ENCODE assay signal across 15 cellular contexts in the genomic region with DNA sequence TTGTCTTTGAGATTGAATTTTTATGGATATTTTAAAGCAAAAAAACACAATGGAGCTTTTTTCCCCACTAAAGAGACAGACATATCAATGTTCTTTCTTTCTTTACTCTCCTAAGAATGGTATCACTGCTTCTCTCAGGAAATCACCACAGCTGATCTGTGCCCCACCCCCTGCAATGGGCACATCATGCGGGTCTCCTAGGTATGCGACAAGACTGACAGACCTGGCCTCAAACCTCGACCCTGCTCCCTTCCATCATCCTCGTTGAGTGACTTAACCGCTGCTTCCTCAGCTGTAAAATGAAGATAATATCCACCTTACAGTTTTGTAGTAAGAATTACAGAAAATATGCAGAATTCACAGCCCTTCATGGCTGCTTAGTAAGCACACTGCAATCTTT. TPM values are rescaled to one million over a fixed set of nuclear protein-coding genes. Genes with fewer than 3 reads are reported as not detected.
A peak's percentile ranks its signal among the peaks of the same experiment; 100 is the strongest.
DNase-seq lines count a peak whose midpoint lies in the region; ATAC-seq and TF ChIP-seq lines count a peak whose summit lies in the region.
"Had no signal": no experiment of that assay in that cellular context is flagged by ENCODE, and none has a peak within 500 bp of the region (broad histone marks: within the 10 kb centered on the region; RNA-seq: fewer than 3 reads in every experiment).

No MANE protein-coding gene starts in this region.

- H3K36me3 Mint-ChIP-seq in activated T-cell treated with anti-CD3 and anti-CD28 coated beads, Interleukin-2, amount 50 U/mL, for 4 hours (ENCODE audit: insufficient read depth): peaks cover 31% of the 10 kb centered on the region
- no peaks in the 10 kb centered on the region for H3K36me3 Mint-ChIP-seq in naive B cell
- H3K36me3 Mint-ChIP-seq: natural killer cell treated with Interleukin-12 subunit alpha and Interleukin-12 subunit beta and Interleukin-15 and Interleukin-18, amount 100 ng/mL, for 72 hours had no signal

- H3K4me1 Mint-ChIP-seq in activated T-cell treated with anti-CD3 and anti-CD28 coated beads, Interleukin-2, amount 50 U/mL, for 4 hours (ENCODE audit: low read depth): peaks cover 93% of the 10 kb centered on the region
- peaks cover 21 to 38% (median 24%) of the 10 kb centered on the region in 3 donors for H3K4me1 Mint-ChIP-seq in naive B cell

- H3K27me3 Mint-ChIP-seq in activated T-cell treated with anti-CD3 and anti-CD28 coated beads, Interleukin-2, amount 50 U/mL, for 4 hours (ENCODE audit: low read depth): no peaks in the 10 kb centered on the region
- H3K27me3 Mint-ChIP-seq in naive B cell: peaks cover 0 to 8% (median 4%) of the 10 kb centered on the region in 3 donors

- H3K4me1 ChIP-seq in KMS-11 (ENCODE audit: low read depth, poor library complexity, severe bottlenecking): peaks cover 23% of the 10 kb centered on the region
- H3K4me1 ChIP-seq: left ventricle myocardium inferior, right atrium auricular region had no signal

- no peak for TF ChIP-seq CTCF in KMS-11 (conservative IDR thresholded peaks at IDR 0.05; ENCODE audit: low read depth, low read length)

- H3K27ac Mint-ChIP-seq in naive B cell: peak overlapping the region in 4 of 6 donors; percentile 9 to 92 (median 66)

- DNase-seq in activated T-cell treated with anti-CD3 and anti-CD28 coated beads, Interleukin-2, amount 50 U/mL, for 4 hours: no peak
- DNase-seq in activated T-cell treated with anti-CD3 and anti-CD28 coated beads, Interleukin-2, amount 50 U/mL, for 1 hour: no peak
- no peak for DNase-seq in naive B cell
- no peak for DNase-seq in NCI-H187 treated with DMSO at 0.1 percent for 48 hours (lab: John Stamatoyannopoulos, UW)
- DNase-seq in GM19238 (ENCODE audit: insufficient read length, low spot score): no peak
- DNase-seq in D341Med (ENCODE audit: low spot score): no peak
- DNase-seq: activated CD4-positive, alpha-beta T cell treated with anti-CD3 and anti-CD28 coated beads, Interleukin-2, amount 50 U/mL, for 1 hour; DMS153; left ventricle myocardium inferior; PC-9 had no signal

- H2AFZ ChIP-seq in KMS-11 (ENCODE audit: low read depth): no peak overlapping the region
- H2AFZ ChIP-seq: PC-9 had no signal

- H3K4me2 ChIP-seq in KMS-11: peak overlapping the region; percentile 35
- H3K4me2 ChIP-seq: PC-9 had no signal

- H3K9me3 Mint-ChIP-seq in activated T-cell treated with anti-CD3 and anti-CD28 coated beads, Interleukin-2, amount 50 U/mL, for 4 hours: no peaks in the 10 kb centered on the region
- peaks cover 0 to 2% (median 0%) of the 10 kb centered on the region in 7 donors for H3K9me3 Mint-ChIP-seq in naive B cell
- H3K9me3 Mint-ChIP-seq: natural killer cell treated with Interleukin-12 subunit alpha and Interleukin-12 subunit beta and Interleukin-15 and Interleukin-18, amount 100 ng/mL, for 72 hours had no signal

- H3K79me2 ChIP-seq in KMS-11 (ENCODE audit: insufficient read depth, low read depth): no peaks in the 10 kb centered on the region

- H3K27ac ChIP-seq in KMS-11: no peak overlapping the region
- H3K27ac ChIP-seq: coronary artery, left ventricle myocardium inferior, PC-9, right atrium auricular region had no signal

- no peak overlapping the region for H3K4me3 ChIP-seq in KMS-11 (IDR thresholded peaks at IDR 0.05; ENCODE audit: insufficient read depth, low read depth, low read length)
- H3K4me3 ChIP-seq: coronary artery, left ventricle myocardium inferior, PC-9, right atrium auricular region had no signal

- no peak overlapping the region for H3K9ac ChIP-seq in KMS-11

- peak overlapping the region; percentile 9 for H3K4me3 Mint-ChIP-seq in activated T-cell treated with anti-CD3 and anti-CD28 coated beads, Interleukin-2, amount 50 U/mL, for 4 hours
- peak overlapping the region in 5 of 8 donors; percentile 16 to 72 (median 40) for H3K4me3 Mint-ChIP-seq in naive B cell
- H3K4me3 Mint-ChIP-seq: natural killer cell treated with Interleukin-12 subunit alpha and Interleukin-12 subunit beta and Interleukin-15 and Interleukin-18, amount 100 ng/mL, for 72 hours had no signal

- ATAC-seq in activated T-cell treated with anti-CD3 and anti-CD28 coated beads, Interleukin-2, amount 50 U/mL, for 4 hours: no peak
- ATAC-seq in GM21390 (IDR thresholded peaks at IDR 0.05; ENCODE audit: unreplicated experiment): peak; percentile 4
- ATAC-seq in naive B cell (ENCODE audit: low read depth in 2 of 2): no peak
- ATAC-seq: natural killer cell treated with Interleukin-12 subunit alpha and Interleukin-12 subunit beta and Interleukin-15 and Interleukin-18, amount 100 ng/mL, for 72 hours had no signal

- H3K27me3 ChIP-seq in KMS-11 (ENCODE audit: insufficient read depth, low read depth): no peaks in the 10 kb centered on the region
- H3K27me3 ChIP-seq: right atrium auricular region had no signal

- H4K20me1 ChIP-seq in KMS-11 (ENCODE audit: insufficient read depth): no peaks in the 10 kb centered on the region

- H3K36me3 ChIP-seq in KMS-11 (ENCODE audit: insufficient read depth): no peaks in the 10 kb centered on the region
- H3K36me3 ChIP-seq: left ventricle myocardium inferior, right atrium auricular region had no signal

RNA-seq across cellular contexts. Expression of a gene that starts 58.3 kb away (rescaled TPM):
- 100 to 1,000 TPM; 140 to 165 (median 148) TPM for total RNA-seq in activated T-cell treated with anti-CD3 and anti-CD28 coated beads, Interleukin-2, amount 50 U/mL, for 4 hours
- 10 to 100 TPM in 2 of 6 donors, 1 to 10 TPM in 4; 4.9 to 27.9 (median 9.0) TPM for polyA plus RNA-seq in naive B cell (ENCODE audit: low read depth in 6 of 6)
